In genomic region chr9:72542917-72543316, GRCh38 we compare ENCODE assay signal across 1 cellular context.
TF ChIP-seq lines count a peak whose summit lies in the region.

No MANE protein-coding gene starts in this region.

TF ChIP-seq in A549, 52 proteins besides CTCF, POLR2A, EP300 and RAD21 (continued from another document):
- no peak for TF ChIP-seq HMGXB4 (CRISPR knock-in tag; IDR thresholded peaks at IDR 0.05; ENCODE audit: borderline replicate concordance)
- TF ChIP-seq BHLHE40 (IDR thresholded peaks at IDR 0.05; ENCODE audit: low read depth, low read length) = no peak
- TF ChIP-seq PBX3 (IDR thresholded peaks at IDR 0.05) = no peak
- TF ChIP-seq CHD4 (IDR thresholded peaks at IDR 0.05; ENCODE audit: borderline replicate concordance) = no peak
TF ChIP-seq in A549: peak in this region for 0.
